1 cellular context compared by ENCODE assay signal in the genomic region with DNA sequence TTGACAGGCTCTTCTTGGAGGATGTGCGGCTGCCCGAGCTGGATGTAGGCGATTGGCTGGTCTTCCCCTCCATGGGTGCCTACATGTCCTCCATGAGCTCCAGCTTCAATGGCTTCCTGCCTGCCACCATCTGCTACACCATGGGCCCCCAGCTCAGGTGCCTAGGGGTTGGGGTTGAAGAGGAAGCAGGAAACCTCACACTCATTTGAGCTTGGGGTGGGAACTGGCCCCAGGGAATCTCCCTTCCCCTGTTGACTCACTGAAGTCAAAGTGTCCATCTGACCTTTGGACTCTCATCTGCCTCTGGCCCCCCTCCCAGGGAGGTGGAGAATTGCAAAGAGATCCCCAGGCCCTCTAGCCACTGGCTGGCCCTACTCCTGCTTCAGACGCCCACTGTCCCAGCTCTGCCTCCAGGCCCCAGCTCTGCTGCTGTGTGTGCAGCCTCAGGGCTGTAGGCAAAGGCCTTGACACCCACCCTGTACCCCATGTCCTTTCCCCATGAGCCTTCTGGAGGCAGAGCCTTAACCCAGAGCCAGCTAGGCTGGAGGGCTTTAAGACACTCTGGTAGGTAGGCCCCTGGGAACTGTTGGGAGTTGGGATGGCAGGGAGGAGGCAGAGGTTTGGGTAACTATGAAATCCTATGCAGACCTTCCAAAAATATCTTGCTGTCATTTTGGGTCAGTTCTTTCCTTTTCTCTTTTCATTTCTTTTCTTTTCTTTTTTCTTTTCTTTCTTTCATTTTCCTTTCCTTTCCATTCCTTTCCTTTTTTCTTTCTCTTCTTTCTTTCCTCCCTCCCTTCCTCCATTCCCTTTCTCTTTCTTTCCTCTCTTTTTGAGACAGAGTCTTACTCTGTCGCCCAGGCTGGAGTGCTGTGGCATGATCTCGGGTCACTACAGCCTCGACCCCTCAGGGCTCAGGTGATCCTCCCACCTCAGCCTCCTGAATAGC.
TF ChIP-seq lines count a peak whose summit lies in the region.

No MANE protein-coding gene starts in this region.

TF ChIP-seq in GM12878, 131 proteins besides CTCF, POLR2A, EP300 and RAD21 (continued from another document and continues in another):
- TF ChIP-seq, protein P1, sequence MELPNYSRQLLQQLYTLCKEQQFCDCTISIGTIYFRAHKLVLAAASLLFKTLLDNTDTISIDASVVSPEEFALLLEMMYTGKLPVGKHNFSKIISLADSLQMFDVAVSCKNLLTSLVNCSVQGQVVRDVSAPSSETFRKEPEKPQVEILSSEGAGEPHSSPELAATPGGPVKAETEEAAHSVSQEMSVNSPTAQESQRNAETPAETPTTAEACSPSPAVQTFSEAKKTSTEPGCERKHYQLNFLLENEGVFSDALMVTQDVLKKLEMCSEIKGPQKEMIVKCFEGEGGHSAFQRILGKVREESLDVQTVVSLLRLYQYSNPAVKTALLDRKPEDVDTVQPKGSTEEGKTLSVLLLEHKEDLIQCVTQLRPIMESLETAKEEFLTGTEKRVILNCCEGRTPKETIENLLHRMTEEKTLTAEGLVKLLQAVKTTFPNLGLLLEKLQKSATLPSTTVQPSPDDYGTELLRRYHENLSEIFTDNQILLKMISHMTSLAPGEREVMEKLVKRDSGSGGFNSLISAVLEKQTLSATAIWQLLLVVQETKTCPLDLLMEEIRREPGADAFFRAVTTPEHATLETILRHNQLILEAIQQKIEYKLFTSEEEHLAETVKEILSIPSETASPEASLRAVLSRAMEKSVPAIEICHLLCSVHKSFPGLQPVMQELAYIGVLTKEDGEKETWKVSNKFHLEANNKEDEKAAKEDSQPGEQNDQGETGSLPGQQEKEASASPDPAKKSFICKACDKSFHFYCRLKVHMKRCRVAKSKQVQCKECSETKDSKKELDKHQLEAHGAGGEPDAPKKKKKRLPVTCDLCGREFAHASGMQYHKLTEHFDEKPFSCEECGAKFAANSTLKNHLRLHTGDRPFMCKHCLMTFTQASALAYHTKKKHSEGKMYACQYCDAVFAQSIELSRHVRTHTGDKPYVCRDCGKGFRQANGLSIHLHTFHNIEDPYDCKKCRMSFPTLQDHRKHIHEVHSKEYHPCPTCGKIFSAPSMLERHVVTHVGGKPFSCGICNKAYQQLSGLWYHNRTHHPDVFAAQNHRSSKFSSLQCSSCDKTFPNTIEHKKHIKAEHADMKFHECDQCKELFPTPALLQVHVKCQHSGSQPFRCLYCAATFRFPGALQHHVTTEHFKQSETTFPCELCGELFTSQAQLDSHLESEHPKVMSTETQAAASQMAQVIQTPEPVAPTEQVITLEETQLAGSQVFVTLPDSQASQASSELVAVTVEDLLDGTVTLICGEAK (IDR thresholded peaks at IDR 0.05; ENCODE audit: borderline replicate concordance): no peak
- TF ChIP-seq MXI1 (IDR thresholded peaks at IDR 0.05; ENCODE audit: low read depth, low read length) (no peak), FOXM1 (IDR thresholded peaks at IDR 0.05; ENCODE audit: low read depth, low read length) (no peak), NFIC (IDR thresholded peaks at IDR 0.05; ENCODE audit: low read depth, low read length) (no peak), ATF7 (IDR thresholded peaks at IDR 0.05; ENCODE audit: low read depth) (peak; percentile 62), SPI1 (IDR thresholded peaks at IDR 0.05; ENCODE audit: borderline replicate concordance, insufficient read depth, low read depth, low read length) (peak; percentile 57), ATF3 (IDR thresholded peaks at IDR 0.05; ENCODE audit: borderline replicate concordance, extremely low read depth, low read depth, low read length) (no peak), HDGF (IDR thresholded peaks at IDR 0.05) (peak; percentile 75), MEF2A (IDR thresholded peaks at IDR 0.05; ENCODE audit: insufficient read depth, low read depth, low read length) (no peak; the same call in 1 of the 2 replicates), NR2C2 (IDR thresholded peaks at IDR 0.05; ENCODE audit: borderline replicate concordance, control insufficient read depth, insufficient read length, low read depth) (no peak), CREM (IDR thresholded peaks at IDR 0.05; ENCODE audit: low read depth) (0 out of 2 replicates have a peak, but pooled peaks have one; percentile 10), TCF7 (IDR thresholded peaks at IDR 0.05; ENCODE audit: borderline replicate concordance) (no peak), CHD1 (IDR thresholded peaks at IDR 0.05; ENCODE audit: low read depth, low read length) (no peak), CEBPB (IDR thresholded peaks at IDR 0.05; ENCODE audit: borderline replicate concordance in 1 of 2, low read depth in 2 of 2, low read length in 2 of 2) (no peak), RB1 (IDR thresholded peaks at IDR 0.05; ENCODE audit: borderline replicate concordance) (no peak), EZH2 (IDR thresholded peaks at IDR 0.05; ENCODE audit: borderline replicate concordance, control insufficient read depth, low read depth, low read length) (no peak), TBL1XR1 (IDR thresholded peaks at IDR 0.05; ENCODE audit: low read depth, low read length) (0 out of 2 replicates have a peak, but pooled peaks have one; percentile 47), TAF1 (IDR thresholded peaks at IDR 0.05; ENCODE audit: borderline replicate concordance, low read depth, low read length) (no peak), ZNF24 (IDR thresholded peaks at IDR 0.05) (peak; percentile 76), TCF3 (IDR thresholded peaks at IDR 0.05; ENCODE audit: borderline replicate concordance, insufficient read depth, low read depth, low read length) (no peak), BMI1 (IDR thresholded peaks at IDR 0.05; ENCODE audit: borderline replicate concordance) (0 out of 2 replicates have a peak, but pooled peaks have one; percentile 34), BCL11A (IDR thresholded peaks at IDR 0.05; ENCODE audit: low read depth, low read length) (peak; percentile 57; the same call in 1 of the 2 replicates), ZNF622 (IDR thresholded peaks at IDR 0.05) (no peak), NKRF (conservative IDR thresholded peaks at IDR 0.05) (peak; percentile 0), MYB (IDR thresholded peaks at IDR 0.05; ENCODE audit: borderline replicate concordance, low read depth, low read length) (no peak), CBX5 (IDR thresholded peaks at IDR 0.05; ENCODE audit: low read depth) (no peak), MYC (IDR thresholded peaks at IDR 0.05; ENCODE audit: insufficient read depth, insufficient read length, insufficient replicate concordance, low read length, severe bottlenecking) (no peak), ZNF207 (IDR thresholded peaks at IDR 0.05; ENCODE audit: borderline replicate concordance) (no peak), NFYA (IDR thresholded peaks at IDR 0.05; ENCODE audit: borderline replicate concordance, low read depth, low read length) (no peak), TARDBP (IDR thresholded peaks at IDR 0.05; ENCODE audit: borderline replicate concordance) (no peak), NFXL1 (IDR thresholded peaks at IDR 0.05; ENCODE audit: borderline replicate concordance) (no peak), NR2F1 (conservative IDR thresholded peaks at IDR 0.05) (peak; percentile 99), POU2F2 (IDR thresholded peaks at IDR 0.05; ENCODE audit: borderline replicate concordance, low read depth, low read length) (no peak; the same call in 2 of the 3 replicates), NBN (IDR thresholded peaks at IDR 0.05) (peak; percentile 49), SMARCA5 (IDR thresholded peaks at IDR 0.05) (peak; percentile 49), JUNB (IDR thresholded peaks at IDR 0.05) (no peak), RUNX3 (IDR thresholded peaks at IDR 0.05; ENCODE audit: low read length) (peak; percentile 35; the same call in 1 of the 2 replicates), REST (IDR thresholded peaks at IDR 0.05; ENCODE audit: low read depth, low read length) (no peak)
- TF ChIP-seq, protein P2, sequence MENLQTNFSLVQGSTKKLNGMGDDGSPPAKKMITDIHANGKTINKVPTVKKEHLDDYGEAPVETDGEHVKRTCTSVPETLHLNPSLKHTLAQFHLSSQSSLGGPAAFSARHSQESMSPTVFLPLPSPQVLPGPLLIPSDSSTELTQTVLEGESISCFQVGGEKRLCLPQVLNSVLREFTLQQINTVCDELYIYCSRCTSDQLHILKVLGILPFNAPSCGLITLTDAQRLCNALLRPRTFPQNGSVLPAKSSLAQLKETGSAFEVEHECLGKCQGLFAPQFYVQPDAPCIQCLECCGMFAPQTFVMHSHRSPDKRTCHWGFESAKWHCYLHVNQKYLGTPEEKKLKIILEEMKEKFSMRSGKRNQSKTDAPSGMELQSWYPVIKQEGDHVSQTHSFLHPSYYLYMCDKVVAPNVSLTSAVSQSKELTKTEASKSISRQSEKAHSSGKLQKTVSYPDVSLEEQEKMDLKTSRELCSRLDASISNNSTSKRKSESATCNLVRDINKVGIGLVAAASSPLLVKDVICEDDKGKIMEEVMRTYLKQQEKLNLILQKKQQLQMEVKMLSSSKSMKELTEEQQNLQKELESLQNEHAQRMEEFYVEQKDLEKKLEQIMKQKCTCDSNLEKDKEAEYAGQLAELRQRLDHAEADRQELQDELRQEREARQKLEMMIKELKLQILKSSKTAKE (IDR thresholded peaks at IDR 0.05; ENCODE audit: low read depth, poor library complexity, severe bottlenecking): peak; percentile 74
- TF ChIP-seq, protein P3, sequence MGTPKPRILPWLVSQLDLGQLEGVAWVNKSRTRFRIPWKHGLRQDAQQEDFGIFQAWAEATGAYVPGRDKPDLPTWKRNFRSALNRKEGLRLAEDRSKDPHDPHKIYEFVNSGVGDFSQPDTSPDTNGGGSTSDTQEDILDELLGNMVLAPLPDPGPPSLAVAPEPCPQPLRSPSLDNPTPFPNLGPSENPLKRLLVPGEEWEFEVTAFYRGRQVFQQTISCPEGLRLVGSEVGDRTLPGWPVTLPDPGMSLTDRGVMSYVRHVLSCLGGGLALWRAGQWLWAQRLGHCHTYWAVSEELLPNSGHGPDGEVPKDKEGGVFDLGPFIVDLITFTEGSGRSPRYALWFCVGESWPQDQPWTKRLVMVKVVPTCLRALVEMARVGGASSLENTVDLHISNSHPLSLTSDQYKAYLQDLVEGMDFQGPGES (IDR thresholded peaks at IDR 0.05): no peak
- TF ChIP-seq, protein P4, sequence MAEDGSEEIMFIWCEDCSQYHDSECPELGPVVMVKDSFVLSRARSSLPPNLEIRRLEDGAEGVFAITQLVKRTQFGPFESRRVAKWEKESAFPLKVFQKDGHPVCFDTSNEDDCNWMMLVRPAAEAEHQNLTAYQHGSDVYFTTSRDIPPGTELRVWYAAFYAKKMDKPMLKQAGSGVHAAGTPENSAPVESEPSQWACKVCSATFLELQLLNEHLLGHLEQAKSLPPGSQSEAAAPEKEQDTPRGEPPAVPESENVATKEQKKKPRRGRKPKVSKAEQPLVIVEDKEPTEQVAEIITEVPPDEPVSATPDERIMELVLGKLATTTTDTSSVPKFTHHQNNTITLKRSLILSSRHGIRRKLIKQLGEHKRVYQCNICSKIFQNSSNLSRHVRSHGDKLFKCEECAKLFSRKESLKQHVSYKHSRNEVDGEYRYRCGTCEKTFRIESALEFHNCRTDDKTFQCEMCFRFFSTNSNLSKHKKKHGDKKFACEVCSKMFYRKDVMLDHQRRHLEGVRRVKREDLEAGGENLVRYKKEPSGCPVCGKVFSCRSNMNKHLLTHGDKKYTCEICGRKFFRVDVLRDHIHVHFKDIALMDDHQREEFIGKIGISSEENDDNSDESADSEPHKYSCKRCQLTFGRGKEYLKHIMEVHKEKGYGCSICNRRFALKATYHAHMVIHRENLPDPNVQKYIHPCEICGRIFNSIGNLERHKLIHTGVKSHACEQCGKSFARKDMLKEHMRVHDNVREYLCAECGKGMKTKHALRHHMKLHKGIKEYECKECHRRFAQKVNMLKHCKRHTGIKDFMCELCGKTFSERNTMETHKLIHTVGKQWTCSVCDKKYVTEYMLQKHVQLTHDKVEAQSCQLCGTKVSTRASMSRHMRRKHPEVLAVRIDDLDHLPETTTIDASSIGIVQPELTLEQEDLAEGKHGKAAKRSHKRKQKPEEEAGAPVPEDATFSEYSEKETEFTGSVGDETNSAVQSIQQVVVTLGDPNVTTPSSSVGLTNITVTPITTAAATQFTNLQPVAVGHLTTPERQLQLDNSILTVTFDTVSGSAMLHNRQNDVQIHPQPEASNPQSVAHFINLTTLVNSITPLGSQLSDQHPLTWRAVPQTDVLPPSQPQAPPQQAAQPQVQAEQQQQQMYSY (CRISPR knock-in tag; IDR thresholded peaks at IDR 0.05): peak; percentile 51; the same call in 1 of the 2 replicates
